9 cellular contexts compared by ENCODE assay signal in genomic region chr7:156999611-157000046, GRCh38. TPM values are rescaled to one million over a fixed set of nuclear protein-coding genes. Genes with fewer than 3 reads are reported as not detected.
A peak's percentile ranks its signal among the peaks of the same experiment; 100 is the strongest.
DNase-seq lines count a peak whose midpoint lies in the region; ATAC-seq and TF ChIP-seq lines count a peak whose summit lies in the region.
"Had no signal": no experiment of that assay in that cellular context is flagged by ENCODE, and none has a peak within 500 bp of the region (broad histone marks: within the 10 kb centered on the region; RNA-seq: fewer than 3 reads in every experiment).

No MANE protein-coding gene starts in this region.

- peaks cover 25% of the 10 kb centered on the region for H3K4me1 ChIP-seq in HUES6 (ENCODE audit: control insufficient read depth, insufficient read depth, low read length)

- H3K27me3 Mint-ChIP-seq in progenitor cell of endocrine pancreas: peaks cover 36% of the 10 kb centered on the region

- H3K36me3 Mint-ChIP-seq in progenitor cell of endocrine pancreas (ENCODE audit: insufficient read depth): peaks cover 14% of the 10 kb centered on the region

- H3K27me3 ChIP-seq in HUES6 (ENCODE audit: control insufficient read depth, insufficient read depth, low read length): peaks cover 95% of the 10 kb centered on the region

- H3K27ac Mint-ChIP-seq in progenitor cell of endocrine pancreas: no peak overlapping the region

- H3K4me3 ChIP-seq in GM12875 (ENCODE audit: low read depth, low read length) (peak overlapping the region; percentile 26), HUES6 (ENCODE audit: low read depth, low read length) (peak overlapping the region; percentile 42), epithelial cell of proximal tubule (ENCODE audit: low read depth, low read length) (peak overlapping the region; percentile 48)

- no peak for DNase-seq in epithelial cell of proximal tubule (ENCODE audit: low read depth)
- DNase-seq in progenitor cell of endocrine pancreas (ENCODE audit: low spot score, unreplicated experiment): peak; percentile 71
- no peak for DNase-seq in NCI-H1930 (lab: John Stamatoyannopoulos, UW)
- DNase-seq in HPDE6-E6E7 (ENCODE audit: extremely low spot score): no peak
- DNase-seq: effector CD4-positive, alpha-beta T cell had no signal

- H3K27ac ChIP-seq in HUES6 (ENCODE audit: low read depth, low read length): no peak overlapping the region

- TF ChIP-seq CTCF in GM12875 (IDR thresholded peaks at IDR 0.05; ENCODE audit: borderline replicate concordance, insufficient read depth, low read depth, low read length) (no peak), epithelial cell of proximal tubule (conservative IDR thresholded peaks at IDR 0.05; ENCODE audit: low read depth, low read length) (no peak), progenitor cell of endocrine pancreas (IDR thresholded peaks at IDR 0.05; ENCODE audit: unreplicated experiment) (no peak)

- H3K9ac ChIP-seq in HUES6 (ENCODE audit: low read length): no peak overlapping the region

- peaks cover 33% of the 10 kb centered on the region for H3K4me1 Mint-ChIP-seq in progenitor cell of endocrine pancreas (ENCODE audit: low read depth)

- ATAC-seq in HG03565 (IDR thresholded peaks at IDR 0.05; ENCODE audit: unreplicated experiment) (no peak), GM18870 (IDR thresholded peaks at IDR 0.05; ENCODE audit: unreplicated experiment) (no peak)

- H3K36me3 ChIP-seq in HUES6 (ENCODE audit: control insufficient read depth, insufficient read depth, low read length): no peaks in the 10 kb centered on the region

- no peaks in the 10 kb centered on the region for H3K9me3 Mint-ChIP-seq in progenitor cell of endocrine pancreas (ENCODE audit: low read depth)

- no peaks in the 10 kb centered on the region for H3K9me3 ChIP-seq in HUES6 (ENCODE audit: control insufficient read depth, insufficient read depth, low read depth, low read length)

- peak overlapping the region; percentile 48 for H3K4me3 Mint-ChIP-seq in progenitor cell of endocrine pancreas (ENCODE audit: low read depth)

RNA-seq across cellular contexts. Expression of gene MNX1, which starts 10.8 kb away (rescaled TPM):
- total RNA-seq in epithelial cell of proximal tubule (2.1 and 4.6 TPM in 2 replicates), progenitor cell of endocrine pancreas (86.5 and 103 TPM in 2 replicates)

RNA-seq across cellular contexts. Expression of gene NOM1, which starts 50.1 kb away (rescaled TPM):
- total RNA-seq in epithelial cell of proximal tubule (8.9 and 17.7 TPM in 2 replicates), progenitor cell of endocrine pancreas (33.6 and 34.4 TPM in 2 replicates)

Comparison
In these comparisons a context has a peak if more than half of its experiments do, and no peak if none do; other contexts are left out.
1. RNA of gene MNX1, which starts 10.8 kb away (total RNA-seq): 86.5 to 103 TPM in progenitor cell of endocrine pancreas; 2.1 to 4.6 TPM in epithelial cell of proximal tubule; every median in the first group is over 10 times any median in the second.
2. Peak in every context shown above with its lines, with median percentiles within 50 percentile points of each other: H3K4me3 ChIP-seq.